1 cellular context compared by ENCODE assay signal in genomic region chr3:27596334-27596841, GRCh38.
TF ChIP-seq lines count a peak whose summit lies in the region.

No MANE protein-coding gene starts in this region.

TF ChIP-seq in GM12878, 131 proteins besides CTCF, POLR2A, EP300 and RAD21 (continued from another document and continues in another):
- TF ChIP-seq USF1 (IDR thresholded peaks at IDR 0.05; ENCODE audit: borderline replicate concordance, extremely low read length, insufficient read depth, low read depth, low read length) (no peak), ZBTB4 (CRISPR knock-in tag; IDR thresholded peaks at IDR 0.05) (no peak), JUNB (IDR thresholded peaks at IDR 0.05) (peak; percentile 84), TCF12 (IDR thresholded peaks at IDR 0.05; ENCODE audit: low read depth, low read length) (no peak), HCFC1 (IDR thresholded peaks at IDR 0.05; ENCODE audit: low read length) (no peak), USF2 (IDR thresholded peaks at IDR 0.05; ENCODE audit: borderline replicate concordance, low read depth, low read length) (no peak), NR2C1 (IDR thresholded peaks at IDR 0.05) (no peak), ZSCAN29 (IDR thresholded peaks at IDR 0.05) (no peak), RB1 (IDR thresholded peaks at IDR 0.05; ENCODE audit: borderline replicate concordance) (no peak), CREB1 (IDR thresholded peaks at IDR 0.05; ENCODE audit: low read depth) (no peak), BCLAF1 (IDR thresholded peaks at IDR 0.05) (no peak), DPF2 (IDR thresholded peaks at IDR 0.05) (peak; percentile 45; the same call in 1 of the 2 replicates), CREM (IDR thresholded peaks at IDR 0.05; ENCODE audit: low read depth) (peak; percentile 66), PML (IDR thresholded peaks at IDR 0.05; ENCODE audit: low read length) (peak; percentile 47; the same call in 1 of the 2 replicates), IRF4 (IDR thresholded peaks at IDR 0.05; ENCODE audit: low read depth, low read length) (no peak), ZNF207 (IDR thresholded peaks at IDR 0.05; ENCODE audit: borderline replicate concordance) (no peak), NRF1 (conservative IDR thresholded peaks at IDR 0.05; ENCODE audit: low read depth, low read length) (no peak), SIN3A (IDR thresholded peaks at IDR 0.05; ENCODE audit: low read depth, low read length) (no peak), IRF3 (IDR thresholded peaks at IDR 0.05) (no peak), SKIL (IDR thresholded peaks at IDR 0.05; ENCODE audit: low read depth, poor library complexity, severe bottlenecking) (peak; percentile 93), KDM1A (IDR thresholded peaks at IDR 0.05; ENCODE audit: borderline replicate concordance) (no peak), MEF2B (IDR thresholded peaks at IDR 0.05; ENCODE audit: partially characterized antibody, poor library complexity, severe bottlenecking) (peak; percentile 36), GABPA (IDR thresholded peaks at IDR 0.05; ENCODE audit: low read depth) (no peak), BRCA1 (IDR thresholded peaks at IDR 0.05; ENCODE audit: low read depth, low read length) (no peak), WRNIP1 (IDR thresholded peaks at IDR 0.05; ENCODE audit: borderline replicate concordance, low read depth, low read length) (no peak), CHD4 (IDR thresholded peaks at IDR 0.05) (no peak), FOXM1 (IDR thresholded peaks at IDR 0.05; ENCODE audit: low read depth, low read length) (peak; percentile 75), SMC3 (IDR thresholded peaks at IDR 0.05; ENCODE audit: borderline replicate concordance, low read length) (no peak), RBBP5 (conservative IDR thresholded peaks at IDR 0.05) (no peak), E4F1 (IDR thresholded peaks at IDR 0.05; ENCODE audit: borderline replicate concordance, partially characterized antibody) (no peak), ZNF622 (IDR thresholded peaks at IDR 0.05) (no peak), ZZZ3 (IDR thresholded peaks at IDR 0.05; ENCODE audit: control insufficient read depth, insufficient read length, low read depth) (no peak), RFX5 (IDR thresholded peaks at IDR 0.05; ENCODE audit: low read depth, low read length) (no peak), SMARCA5 (IDR thresholded peaks at IDR 0.05) (no peak), RELA (IDR thresholded peaks at IDR 0.05; ENCODE audit: borderline replicate concordance, partially characterized antibody) (no peak), LARP7 (IDR thresholded peaks at IDR 0.05) (no peak), HDAC6 (IDR thresholded peaks at IDR 0.05; ENCODE audit: unreplicated experiment) (no peak), ATF3 (IDR thresholded peaks at IDR 0.05; ENCODE audit: borderline replicate concordance, extremely low read depth, low read depth, low read length) (no peak), PAX8 (IDR thresholded peaks at IDR 0.05) (no peak), BCL11A (IDR thresholded peaks at IDR 0.05; ENCODE audit: low read depth, low read length) (peak; percentile 55; the same call in 1 of the 2 replicates), RCOR1 (conservative IDR thresholded peaks at IDR 0.05; ENCODE audit: low read depth, low read length) (no peak), NR2F1 (conservative IDR thresholded peaks at IDR 0.05) (peak; percentile 79), FOXK2 (IDR thresholded peaks at IDR 0.05) (no peak), IKZF1 (conservative IDR thresholded peaks at IDR 0.05) (peak; percentile 51; the same call in 1 of the 2 replicates), NFYA (IDR thresholded peaks at IDR 0.05; ENCODE audit: borderline replicate concordance, low read depth, low read length) (no peak), EGR1 (IDR thresholded peaks at IDR 0.05; ENCODE audit: borderline replicate concordance in 1 of 2, low read depth in 2 of 2, low read length in 2 of 2) (no peak), POLR2AphosphoS5 (IDR thresholded peaks at IDR 0.05; ENCODE audit: low read length) (no peak), ZNF384 (IDR thresholded peaks at IDR 0.05; ENCODE audit: borderline replicate concordance, low read depth, low read length) (no peak), SPI1 (IDR thresholded peaks at IDR 0.05; ENCODE audit: borderline replicate concordance, insufficient read depth, low read depth, low read length) (no peak), HDAC2 (IDR thresholded peaks at IDR 0.05) (no peak), IKZF2 (IDR thresholded peaks at IDR 0.05) (peak in 1 of 2 experiments; percentile 38; a peak in 2 of 4 replicates), ZBTB33 (IDR thresholded peaks at IDR 0.05) (no peak), ZNF274 (IDR thresholded peaks at IDR 0.05; ENCODE audit: insufficient read depth, insufficient read length) (no peak), MAX (IDR thresholded peaks at IDR 0.05; ENCODE audit: low read depth, low read length) (no peak), SUZ12 (IDR thresholded peaks at IDR 0.05; ENCODE audit: unreplicated experiment) (no peak), BACH1 (IDR thresholded peaks at IDR 0.05; ENCODE audit: borderline replicate concordance) (no peak), KLF5 (IDR thresholded peaks at IDR 0.05; ENCODE audit: partially characterized antibody) (no peak), FOS (IDR thresholded peaks at IDR 0.05; ENCODE audit: borderline replicate concordance, extremely low read depth, insufficient read length) (no peak), SMAD5 (IDR thresholded peaks at IDR 0.05; ENCODE audit: low read depth) (no peak), TCF3 (IDR thresholded peaks at IDR 0.05; ENCODE audit: borderline replicate concordance, insufficient read depth, low read depth, low read length) (no peak)
